Comparison of ENCODE assay signal across 30 cellular contexts in genomic region chrX:10163031-10163430, GRCh38. TPM values are rescaled to one million over a fixed set of nuclear protein-coding genes. Genes with fewer than 3 reads are reported as not detected.
"Had no signal": no experiment of that assay in that cellular context is flagged by ENCODE, and none has a peak within 500 bp of the region (broad histone marks: within the 10 kb centered on the region; RNA-seq: fewer than 3 reads in every experiment).

No MANE protein-coding gene starts in this region.

- ATAC-seq: body of pancreas had no signal

- DNase-seq: activated B cell treated with CpG ODN at 0.5 μM for 24 hours; activated CD4-positive, alpha-beta memory T cell treated with anti-CD3 and anti-CD28 coated beads for 36 hours; activated CD4-positive, alpha-beta T cell treated with anti-CD3 and anti-CD28 coated beads for 48 hours; activated CD4-positive, alpha-beta T cell treated with anti-CD3 and anti-CD28 coated beads, Interleukin-2, amount 50 U/mL, for 1 hour; activated CD4-positive, alpha-beta T cell treated with anti-CD3 and anti-CD28 coated beads, Interleukin-2, amount 50 U/mL, for 4 hours; activated CD4-positive, CD25-positive, alpha-beta regulatory T cell treated with anti-CD3 and anti-CD28 coated beads, Interleukin-2, amount 50 U/mL, for 72 hours; activated CD8-positive, alpha-beta memory T cell treated with anti-CD3 and anti-CD28 coated beads, Interleukin-2, amount 50 U/mL, for 4 hours; activated effector memory CD4-positive, alpha-beta T cell treated with Interleukin-2 at 50 U/mL for 16 hours; activated gamma-delta T cell; activated naive CD4-positive, alpha-beta T cell treated with anti-CD3 and anti-CD28 coated beads, Interleukin-2, amount 50 U/mL, for 16 hours; activated naive CD4-positive, alpha-beta T cell treated with Interleukin-2 at 50 U/mL for 16 hours; activated naive CD8-positive, alpha-beta T cell treated with anti-CD3 and anti-CD28 coated beads, Interleukin-2, amount 10 ng/mL, durations not matched to agents 7 days and 5 days; activated T-cell treated with anti-CD3 and anti-CD28 coated beads for 4 hours; activated T-cell treated with anti-CD3 and anti-CD28 coated beads, Interleukin-2, amount 50 U/mL, for 1 hour; activated T-cell treated with anti-CD3 and anti-CD28 coated beads, Interleukin-2, amount 50 U/mL, for 48 hours; adrenal gland; amniotic stem cell; aorta; body of pancreas; brain microvascular endothelial cell; central memory CD4-positive, alpha-beta T cell; SW 1271; T-helper 1 cell; T-helper 2 cell; T-helper 9 cell had no signal

- H3K27me3 Mint-ChIP-seq: activated B cell treated with CpG ODN at 0.5 μM for 24 hours had no signal

- H3K36me3 Mint-ChIP-seq: activated CD4-positive, alpha-beta memory T cell treated with anti-CD3 and anti-CD28 coated beads for 36 hours; activated naive CD8-positive, alpha-beta T cell treated with anti-CD3 and anti-CD28 coated beads, Interleukin-2, amount 10 ng/mL, durations not matched to agents 7 days and 5 days had no signal

- H3K4me3 Mint-ChIP-seq: activated B cell treated with CpG ODN at 0.5 μM for 24 hours; activated CD4-positive, alpha-beta memory T cell treated with anti-CD3 and anti-CD28 coated beads for 36 hours; activated naive CD8-positive, alpha-beta T cell treated with anti-CD3 and anti-CD28 coated beads, Interleukin-2, amount 10 ng/mL, durations not matched to agents 7 days and 5 days; activated T-helper 1 cell treated with anti-CD3 and anti-CD28 coated beads, Interleukin-12 subunit alpha, Interleukin-12 subunit beta, Interleukin-2, Interleukin-4 antibody, amounts not matched to agents 30 ng/mL and 10 ng/mL and 1 ng/mL, durations not matched to agents 14 hours and 24 hours and 36 hours; T-helper 1 cell treated with Interleukin-12 subunit alpha and Interleukin-12 subunit beta and Interleukin-4 antibody, amounts not matched to agents 30 μg/mL and 1 μg/mL, for 36 hours; T-helper 2 cell treated with Interferon-gamma antibody and Interleukin-4, amounts not matched to agents 5 μg/mL and 100 μg/mL, for 36 hours had no signal

- H3K9me3 Mint-ChIP-seq: activated B cell treated with CpG ODN at 0.5 μM for 24 hours; activated CD4-positive, alpha-beta memory T cell treated with anti-CD3 and anti-CD28 coated beads for 36 hours; activated naive CD4-positive, alpha-beta T cell treated with anti-CD3 and anti-CD28 coated beads, Interleukin-2, amount 50 U/mL, for 72 hours; activated naive CD8-positive, alpha-beta T cell treated with anti-CD3 and anti-CD28 coated beads, Interleukin-2, amount 10 ng/mL, durations not matched to agents 7 days and 5 days; activated T-helper 1 cell treated with anti-CD3 and anti-CD28 coated beads, Interleukin-12 subunit alpha, Interleukin-12 subunit beta, Interleukin-2, Interleukin-4 antibody, amounts not matched to agents 30 ng/mL and 10 ng/mL and 1 ng/mL, durations not matched to agents 14 hours and 24 hours and 36 hours; activated T-helper 2 cell treated with anti-CD3 and anti-CD28 coated beads, Interferon-gamma antibody, Interleukin-2, Interleukin-4, amounts not matched to agents 10 μg/mL and 5 μg/mL and 100 μg/mL, durations not matched to agents 14 hours and 24 hours and 36 hours; T-helper 1 cell treated with Interleukin-12 subunit alpha and Interleukin-12 subunit beta and Interleukin-4 antibody, amounts not matched to agents 30 μg/mL and 1 μg/mL, for 36 hours; T-helper 2 cell treated with Interferon-gamma antibody and Interleukin-4, amounts not matched to agents 5 μg/mL and 100 μg/mL, for 36 hours had no signal

- H3K27ac Mint-ChIP-seq: activated B cell treated with CpG ODN at 0.5 μM for 24 hours; activated CD4-positive, alpha-beta memory T cell treated with anti-CD3 and anti-CD28 coated beads for 36 hours; activated naive CD8-positive, alpha-beta T cell treated with anti-CD3 and anti-CD28 coated beads, Interleukin-2, amount 10 ng/mL, durations not matched to agents 7 days and 5 days; activated T-helper 1 cell treated with anti-CD3 and anti-CD28 coated beads, Interleukin-12 subunit alpha, Interleukin-12 subunit beta, Interleukin-2, Interleukin-4 antibody, amounts not matched to agents 30 ng/mL and 10 ng/mL and 1 ng/mL, durations not matched to agents 14 hours and 24 hours and 36 hours; activated T-helper 2 cell treated with anti-CD3 and anti-CD28 coated beads, Interferon-gamma antibody, Interleukin-2, Interleukin-4, amounts not matched to agents 10 μg/mL and 5 μg/mL and 100 μg/mL, durations not matched to agents 14 hours and 24 hours and 36 hours; T-helper 1 cell treated with Interleukin-12 subunit alpha and Interleukin-12 subunit beta and Interleukin-4 antibody, amounts not matched to agents 30 μg/mL and 1 μg/mL, for 36 hours; T-helper 2 cell treated with Interferon-gamma antibody and Interleukin-4, amounts not matched to agents 5 μg/mL and 100 μg/mL, for 36 hours had no signal

RNA-seq across cellular contexts. Expression of gene CLCN4, which starts 6.3 kb away (rescaled TPM):
- total RNA-seq: activated CD4-positive, alpha-beta memory T cell treated with anti-CD3 and anti-CD28 coated beads for 36 hours; activated naive CD4-positive, alpha-beta T cell treated with anti-CD3 and anti-CD28 coated beads, Interleukin-2, amount 50 U/mL, for 72 hours; activated T-helper 1 cell treated with anti-CD3 and anti-CD28 coated beads, Interleukin-12 subunit alpha, Interleukin-12 subunit beta, Interleukin-2, Interleukin-4 antibody, amounts not matched to agents 30 ng/mL and 10 ng/mL and 1 ng/mL, durations not matched to agents 14 hours and 24 hours and 36 hours had no signal
